Comparison of ENCODE assay signal across 6 cellular contexts in the genomic region with DNA sequence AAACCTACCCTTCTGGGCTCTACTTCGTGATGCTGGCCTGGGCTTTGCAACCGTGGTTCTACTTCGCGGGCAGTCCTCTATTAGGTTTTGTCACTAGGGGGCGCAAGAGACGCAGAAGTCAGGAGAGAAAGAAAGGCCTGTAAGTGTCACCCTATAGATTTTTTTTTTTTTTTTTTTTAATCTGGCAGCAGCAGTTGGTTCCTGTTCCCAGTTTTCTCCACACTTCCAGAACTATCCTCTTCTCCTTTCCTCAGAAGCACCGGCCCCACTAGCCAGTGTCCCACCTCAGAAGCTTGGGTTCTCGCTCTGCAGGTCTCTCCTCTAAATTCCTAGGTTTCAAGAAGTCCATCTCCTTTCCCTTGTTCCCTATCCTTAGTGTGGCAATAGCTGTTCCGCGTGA. TPM values are rescaled to one million over a fixed set of nuclear protein-coding genes. Genes with fewer than 3 reads are reported as not detected.
DNase-seq lines count a peak whose midpoint lies in the region; ATAC-seq, FAIRE-seq and TF ChIP-seq lines count a peak whose summit lies in the region.

No MANE protein-coding gene starts in this region.

- no peak overlapping the region for H3K27ac ChIP-seq in A549
- H3K27ac ChIP-seq in colonic mucosa: no peak overlapping the region

- POLR2A ChIA-PET in A549 (lab: Yijun Ruan, JAX): no interaction called here

- H3K36me3 ChIP-seq in H7 (replicated peaks; ENCODE audit: control insufficient read depth, insufficient read depth, low read length) (no peaks in the 10 kb centered on the region), colonic mucosa (no peaks in the 10 kb centered on the region)

- no peaks in the 10 kb centered on the region for H3K9me3 ChIP-seq in A549
- H3K9me3 ChIP-seq in colonic mucosa: no peaks in the 10 kb centered on the region

- 0 out of 3 replicates have a peak overlapping the region, but pooled peaks have one; percentile 28 for H3K4me2 ChIP-seq in A549

- peak; percentile 61 to 69 for TF ChIP-seq RAD21 in A549 (conservative IDR thresholded peaks at IDR 0.05 in 1 of 2, IDR thresholded peaks at IDR 0.05 in 1 of 2)

- CTCF ChIA-PET in A549 (lab: Yijun Ruan, JAX): interaction anchor here (0.6 to 4.6 kb wide), 39 partner anchors 9 to 1944 kb away, joined by 3 to 37 read pairs (median 3); a partner anchor contains a TSS

- H3K4me3 ChIP-seq in A549 (no peak overlapping the region), H7 (ENCODE audit: insufficient read depth, low read depth, low read length) (no peak overlapping the region), colonic mucosa (no peak overlapping the region)

- no peak for FAIRE-seq in A549 (lab: Jason Lieb, UNC)

- ATAC-seq in A549: peak; percentile 88 to 95

- TF ChIP-seq CTCF in A549 (IDR thresholded peaks at IDR 0.05): peak; percentile 68
- TF ChIP-seq CTCF in colonic mucosa (IDR thresholded peaks at IDR 0.05): peak; percentile 57

- DNase-seq in A549 (ENCODE audit: low read depth in 1 of 2, low spot score in 1 of 2) (peak; percentile 47 to 62), H7 (peak; percentile 47), RPMI7951 (ENCODE audit: low read depth) (peak; percentile 39), colonic mucosa (peak; percentile 72), renal cortical epithelial cell (ENCODE audit: low read depth) (peak; percentile 5), cerebellar nuclear complex (lab: John Stamatoyannopoulos, UW) (no peak)

- H3K27me3 ChIP-seq in H7 (ENCODE audit: control insufficient read depth, insufficient read depth, low read length): no peaks in the 10 kb centered on the region
- no peaks in the 10 kb centered on the region for H3K27me3 ChIP-seq in colonic mucosa

- no peak overlapping the region for H3K9ac ChIP-seq in colonic mucosa (ENCODE audit: low read depth in 2 of 2, low read length in 2 of 2)

- H3K4me1 ChIP-seq in A549 (no peaks in the 10 kb centered on the region), colonic mucosa (no peaks in the 10 kb centered on the region)

- WGBS in A549 (ENCODE audit: missing lambda C conversion rate): 25% methylated on average over 10 of the region's 10 CpGs

- TF ChIP-seq POLR2A in A549 (IDR thresholded peaks at IDR 0.05; ENCODE audit: low read length): no peak

- intact Hi-C loops in colonic mucosa (cut with DNase I): no loop called here

- TF ChIP-seq EP300 in A549 (IDR thresholded peaks at IDR 0.05): no peak

TF ChIP-seq in A549, 52 proteins besides CTCF, POLR2A, EP300 and RAD21:
- peak; percentile 58 for TF ChIP-seq SMC3 (IDR thresholded peaks at IDR 0.05)
- TF ChIP-seq, protein P1, sequence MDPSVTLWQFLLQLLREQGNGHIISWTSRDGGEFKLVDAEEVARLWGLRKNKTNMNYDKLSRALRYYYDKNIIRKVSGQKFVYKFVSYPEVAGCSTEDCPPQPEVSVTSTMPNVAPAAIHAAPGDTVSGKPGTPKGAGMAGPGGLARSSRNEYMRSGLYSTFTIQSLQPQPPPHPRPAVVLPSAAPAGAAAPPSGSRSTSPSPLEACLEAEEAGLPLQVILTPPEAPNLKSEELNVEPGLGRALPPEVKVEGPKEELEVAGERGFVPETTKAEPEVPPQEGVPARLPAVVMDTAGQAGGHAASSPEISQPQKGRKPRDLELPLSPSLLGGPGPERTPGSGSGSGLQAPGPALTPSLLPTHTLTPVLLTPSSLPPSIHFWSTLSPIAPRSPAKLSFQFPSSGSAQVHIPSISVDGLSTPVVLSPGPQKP (IDR thresholded peaks at IDR 0.05; ENCODE audit: low read depth, low read length): no peak

RNA-seq across cellular contexts. Expression of a gene that starts 9.1 kb away (rescaled TPM):
- polyA plus RNA-seq in A549 (2011; rRNA removed) (not detected in 2 replicates), A549 (2017; fragmentation: RNase III; extraction: RNeasy Plus Mini Kit Qiagen cat#74134 plus additional on column Dnase treatment) (not detected in 3 replicates)
- polyA plus RNA-seq in A549 (2012; cell fraction: cytosol; rRNA removed): not detected in 2 replicates
- not detected in 2 replicates for polyA plus RNA-seq in A549 (2012; cell fraction: nucleus; rRNA removed)
- polyA minus RNA-seq in A549 (2011; rRNA and poly(A)+ RNA removed): not detected in 2 replicates
- not detected in 2 replicates for total RNA-seq in H7 (2014; rRNA removed; shearing (Covaris generic))
- total RNA-seq in RPMI7951 (2014; rRNA removed; shearing (Covaris generic)): not detected in 2 replicates
- total RNA-seq in colonic mucosa (not detected), renal cortical epithelial cell (not detected in 2 replicates)

RNA-seq across cellular contexts. Expression of a gene that starts 21.0 kb away (rescaled TPM):
- polyA plus RNA-seq in A549 (2011; rRNA removed) (not detected in 2 replicates), A549 (2017; fragmentation: RNase III; extraction: RNeasy Plus Mini Kit Qiagen cat#74134 plus additional on column Dnase treatment) (not detected in 3 replicates)
- not detected in 2 replicates for polyA plus RNA-seq in A549 (2012; cell fraction: cytosol; rRNA removed)
- not detected in 2 replicates for polyA plus RNA-seq in A549 (2012; cell fraction: nucleus; rRNA removed)
- not detected in 2 replicates for polyA minus RNA-seq in A549 (2011; rRNA and poly(A)+ RNA removed)
- not detected in 2 replicates for total RNA-seq in H7 (2014; rRNA removed; shearing (Covaris generic))
- not detected in 2 replicates for total RNA-seq in RPMI7951 (2014; rRNA removed; shearing (Covaris generic))
- total RNA-seq in colonic mucosa (not detected), renal cortical epithelial cell (not detected in 2 replicates)

RNA-seq across cellular contexts. Expression of a gene that starts 31.2 kb away (rescaled TPM):
- not detected in 2 replicates for polyA plus RNA-seq in A549 (2011; rRNA removed)
- not detected in 2 replicates for polyA plus RNA-seq in A549 (2012; cell fraction: cytosol; rRNA removed)
- not detected in 2 replicates for polyA plus RNA-seq in A549 (2012; cell fraction: nucleus; rRNA removed)
- polyA plus RNA-seq in A549 (2017; fragmentation: RNase III; extraction: RNeasy Plus Mini Kit Qiagen cat#74134 plus additional on column Dnase treatment): not detected in 3 replicates
- polyA minus RNA-seq in A549 (2011; rRNA and poly(A)+ RNA removed): not detected in 2 replicates
- not detected in 2 replicates for total RNA-seq in H7 (2014; rRNA removed; shearing (Covaris generic))
- total RNA-seq in RPMI7951 (2014; rRNA removed; shearing (Covaris generic)): not detected in 2 replicates
- total RNA-seq in colonic mucosa: not detected
- not detected in 2 replicates for total RNA-seq in renal cortical epithelial cell

RNA-seq across cellular contexts. Expression of a gene that starts 31.8 kb away (rescaled TPM):
- polyA plus RNA-seq in A549 (2011; rRNA removed): not detected in 2 replicates
- not detected in 2 replicates for polyA plus RNA-seq in A549 (2012; cell fraction: cytosol; rRNA removed)
- polyA plus RNA-seq in A549 (2012; cell fraction: nucleus; rRNA removed): not detected in 2 replicates
- not detected in 3 replicates for polyA plus RNA-seq in A549 (2017; fragmentation: RNase III; extraction: RNeasy Plus Mini Kit Qiagen cat#74134 plus additional on column Dnase treatment)
- polyA minus RNA-seq in A549 (2011; rRNA and poly(A)+ RNA removed): not detected in 2 replicates
- total RNA-seq in H7 (2014; rRNA removed; shearing (Covaris generic)): not detected in 2 replicates
- total RNA-seq in RPMI7951 (2014; rRNA removed; shearing (Covaris generic)): not detected in 2 replicates
- not detected for total RNA-seq in colonic mucosa
- total RNA-seq in renal cortical epithelial cell: not detected in 2 replicates

RNA-seq across cellular contexts. Expression of a gene that starts 40.5 kb away (rescaled TPM):
- not detected in 2 replicates for polyA plus RNA-seq in A549 (2011; rRNA removed)
- polyA plus RNA-seq in A549 (2012; cell fraction: cytosol; rRNA removed): not detected in 2 replicates
- not detected in 2 replicates for polyA plus RNA-seq in A549 (2012; cell fraction: nucleus; rRNA removed)
- not detected in 3 replicates for polyA plus RNA-seq in A549 (2017; fragmentation: RNase III; extraction: RNeasy Plus Mini Kit Qiagen cat#74134 plus additional on column Dnase treatment)
- polyA minus RNA-seq in A549 (2011; rRNA and poly(A)+ RNA removed): not detected in 2 replicates
- not detected in 2 replicates for total RNA-seq in H7 (2014; rRNA removed; shearing (Covaris generic))
- total RNA-seq in RPMI7951 (2014; rRNA removed; shearing (Covaris generic)): not detected in 2 replicates
- total RNA-seq in colonic mucosa: not detected
- not detected in 2 replicates for total RNA-seq in renal cortical epithelial cell

Comparison
In these comparisons a context has a peak if more than half of its experiments do, and no peak if none do; other contexts are left out.
1. DNase-seq: peak in A549 (2 of 2), H7 (single experiment), RPMI7951 (single experiment), colonic mucosa (single experiment) and renal cortical epithelial cell (single experiment); none in cerebellar nuclear complex (0 of 2).